8 cellular contexts compared by ENCODE assay signal in genomic region chr3:71579934-71580318, GRCh38. TPM values are rescaled to one million over a fixed set of nuclear protein-coding genes. Genes with fewer than 3 reads are reported as not detected.
DNase-seq lines count a peak whose midpoint lies in the region; ATAC-seq and TF ChIP-seq lines count a peak whose summit lies in the region.

No MANE protein-coding gene starts in this region.

- H3K27me3 ChIP-seq in adipocyte (replicated peaks; ENCODE audit: control insufficient read depth, insufficient read depth, low read length) (no peaks in the 10 kb centered on the region), mononuclear cell (ENCODE audit: insufficient read depth, low read length) (no peaks in the 10 kb centered on the region)

- H3K4me1 Mint-ChIP-seq in CD14-positive monocyte, result peaks cover 53% of the 10 kb centered on the region

- no peaks in the 10 kb centered on the region for H3K36me3 ChIP-seq in adipocyte (ENCODE audit: control insufficient read depth, insufficient read depth, low read length, severe bottlenecking)

- TF ChIP-seq CTCF in CD14-positive monocyte (IDR thresholded peaks at IDR 0.05), result no peak

- H3K4me3 ChIP-seq in adipocyte (ENCODE audit: low read length), result no peak overlapping the region
- H3K4me3 ChIP-seq in mononuclear cell (ENCODE audit: low read length), result peak overlapping the region; percentile 88

- H3K4me1 ChIP-seq in adipocyte (ENCODE audit: control insufficient read depth, insufficient read depth, low read length) (peaks cover 4% of the 10 kb centered on the region), mononuclear cell (ENCODE audit: insufficient read depth, low read length) (peaks cover 53% of the 10 kb centered on the region)

- peaks cover 0 to 2% (median 0%) of the 10 kb centered on the region in 3 donors for H3K27me3 Mint-ChIP-seq in CD14-positive monocyte (ENCODE audit: low read depth in 3 of 3)

- H3K9ac ChIP-seq in adipocyte (ENCODE audit: low read length), result no peak overlapping the region

- peak overlapping the region; percentile 81 to 99 (median 92) for H3K27ac Mint-ChIP-seq in CD14-positive monocyte

- peak overlapping the region; percentile 92 to 96 for H3K4me3 Mint-ChIP-seq in CD14-positive monocyte

- H3K9me3 ChIP-seq in adipocyte (ENCODE audit: control insufficient read depth, low read length) (no peaks in the 10 kb centered on the region), mononuclear cell (ENCODE audit: low read depth, low read length) (no peaks in the 10 kb centered on the region)

- H3K9me3 Mint-ChIP-seq in CD14-positive monocyte, result peaks cover 0 to 3% (median 0%) of the 10 kb centered on the region in 7 donors

- DNase-seq in CD14-positive monocyte (ENCODE audit: low spot score) (peak; percentile 44), KG1 (lab: John Stamatoyannopoulos, UW) (peak; percentile 35), adipocyte (ENCODE audit: low read depth) (peak; percentile 56), T1000 (lab: John Stamatoyannopoulos, UW) (no peak), NCI-H2196 treated with DMSO at 0.1 percent for 48 hours (lab: John Stamatoyannopoulos, UW; ENCODE audit: unreplicated experiment) (no peak)

- H3K36me3 Mint-ChIP-seq in CD14-positive monocyte, result peaks cover 7 to 8% of the 10 kb centered on the region in 2 donors

- intact Hi-C loops in CD14-positive monocyte (cut with micrococcal nuclease), result loop anchor here (5.0 to 10.0 kb wide), 8 partner anchors 33 to 575 kb away; no protein-coding TSS in a partner anchor

- ATAC-seq in GM18858 (IDR thresholded peaks at IDR 0.05; ENCODE audit: unreplicated experiment) (no peak), HG03196 (IDR thresholded peaks at IDR 0.05; ENCODE audit: unreplicated experiment) (no peak)

RNA-seq across cellular contexts. Expression of gene FOXP1, which starts 3.6 kb away (rescaled TPM):
- 10 to 100 TPM; 27.8 to 42.6 TPM for polyA plus RNA-seq in CD14-positive monocyte
- 455 TPM for total RNA-seq in mononuclear cell

Comparison
In these comparisons a context has a peak if more than half of its experiments do, and no peak if none do; other contexts are left out.
1. DNase-seq: peak in CD14-positive monocyte (single experiment), KG1 (single experiment) and adipocyte (single experiment); none in T1000 (single experiment) and NCI-H2196 treated with DMSO at 0.1 percent for 48 hours (single experiment).